ENCODE assay signal across 8 cellular contexts in the genomic region with DNA sequence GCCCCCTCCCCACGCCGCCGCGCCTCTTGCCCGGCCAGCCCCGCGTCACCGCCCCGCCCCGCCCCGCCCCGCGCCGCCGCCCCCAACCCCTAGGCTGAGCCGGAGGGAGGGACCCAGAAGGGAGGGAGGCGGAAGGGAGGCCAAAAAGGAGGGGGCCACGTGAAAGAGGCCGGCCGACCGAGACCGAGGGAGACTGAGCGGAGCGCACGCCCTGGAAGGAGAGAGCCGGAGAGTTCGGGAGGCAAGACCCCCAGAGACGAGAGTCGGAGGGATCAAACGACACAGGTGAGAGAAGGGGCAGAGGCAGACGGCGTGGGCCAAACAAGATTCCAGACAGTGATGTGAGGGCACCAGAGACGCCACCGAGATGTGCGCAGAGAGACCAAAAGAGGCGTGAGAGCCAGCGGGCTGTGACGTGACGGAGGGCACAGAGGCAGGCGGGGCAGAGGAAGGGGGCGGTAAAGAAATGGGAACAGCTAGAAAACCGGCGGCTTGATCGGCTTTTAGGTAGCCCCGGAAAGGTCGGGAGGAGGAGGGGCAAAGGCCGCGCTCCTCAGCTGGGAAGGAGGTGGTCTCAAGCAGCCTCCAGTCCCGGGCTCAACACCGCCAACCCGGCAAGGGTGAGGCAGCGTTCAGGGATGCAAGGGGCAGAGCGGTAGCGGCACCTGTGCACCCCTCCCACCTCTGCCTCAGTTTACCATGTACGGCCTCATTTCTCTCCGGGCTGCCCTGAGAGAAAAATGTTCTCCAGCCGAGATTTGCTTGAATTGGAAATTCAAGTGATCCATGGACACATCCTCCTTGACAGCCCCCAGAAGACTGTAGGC. TPM values are rescaled to one million over a fixed set of nuclear protein-coding genes. Genes with fewer than 3 reads are reported as not detected.
DNase-seq lines count a peak whose midpoint lies in the region; ATAC-seq, FAIRE-seq and TF ChIP-seq lines count a peak whose summit lies in the region.

No MANE protein-coding gene starts in this region.

- H3K27me3 ChIP-seq in ascending aorta: peaks cover 60% of the 10 kb centered on the region
- H3K27me3 ChIP-seq in neuron (ENCODE audit: insufficient read depth, low read length): peaks cover 95% of the 10 kb centered on the region
- H3K27me3 ChIP-seq in left lung: peaks cover 93 to 98% of the 10 kb centered on the region in 2 donors

- no peaks in the 10 kb centered on the region for H3K9me3 ChIP-seq in ascending aorta
- H3K9me3 ChIP-seq in neuron (ENCODE audit: low read length): peaks cover 2% of the 10 kb centered on the region
- no peaks in the 10 kb centered on the region for H3K9me3 ChIP-seq in left lung

- DNase-seq in DMS 273 treated with DMSO at 0.1 percent for 48 hours (lab: John Stamatoyannopoulos, UW) (peak; percentile 50), NCI-H2171 (lab: John Stamatoyannopoulos, UW) (peak; percentile 50), ascending aorta (ENCODE audit: low spot score in 2 of 2) (no peak), GM12891 (ENCODE audit: insufficient read length, low spot score) (no peak), left lung (no peak)

- no peak overlapping the region for H2AFZ ChIP-seq in neuron (ENCODE audit: low read depth, low read length)

- H3K4me1 ChIP-seq in ascending aorta (peaks cover 25 to 49% of the 10 kb centered on the region in 2 donors), neuron (ENCODE audit: insufficient read depth, low read length) (peaks cover 6% of the 10 kb centered on the region), left lung (peaks cover 33 to 68% of the 10 kb centered on the region in 2 donors)

- ATAC-seq in GM18870 (IDR thresholded peaks at IDR 0.05; ENCODE audit: unreplicated experiment) (no peak), HG03108 (IDR thresholded peaks at IDR 0.05; ENCODE audit: unreplicated experiment) (no peak), left lung (no peak)

- H3K36me3 ChIP-seq in ascending aorta (no peaks in the 10 kb centered on the region), neuron (ENCODE audit: insufficient read depth, low read length) (no peaks in the 10 kb centered on the region), left lung (no peaks in the 10 kb centered on the region)

- peak overlapping the region; percentile 55 to 58 for H3K4me3 ChIP-seq in ascending aorta
- H3K4me3 ChIP-seq in neuron (ENCODE audit: low read length): peak overlapping the region; percentile 1
- no peak overlapping the region for H3K4me3 ChIP-seq in left lung

- TF ChIP-seq CTCF in ascending aorta (IDR thresholded peaks at IDR 0.05): no peak
- no peak for TF ChIP-seq CTCF in left lung (IDR thresholded peaks at IDR 0.05)

- no peak for FAIRE-seq in GM12891 (lab: Jason Lieb, UNC)

- intact Hi-C loops in ascending aorta (cut with DNase I): no loop called here
- intact Hi-C loops in left lung (cut with DNase I): no loop called here

- H3K27ac ChIP-seq in ascending aorta: no peak overlapping the region
- no peak overlapping the region for H3K27ac ChIP-seq in left lung

- TF ChIP-seq POLR2A in GM12891 (IDR thresholded peaks at IDR 0.05; ENCODE audit: low read depth, low read length): no peak

TF ChIP-seq in GM12891, 5 proteins besides CTCF, POLR2A, EP300 and RAD21:
- TF ChIP-seq PAX5 (IDR thresholded peaks at IDR 0.05; ENCODE audit: insufficient read depth, low read length, severe bottlenecking) (no peak), POLR2AphosphoS5 (IDR thresholded peaks at IDR 0.05; ENCODE audit: low read depth, low read length) (no peak), POU2F2 (IDR thresholded peaks at IDR 0.05; ENCODE audit: low read depth, low read length) (no peak), SPI1 (IDR thresholded peaks at IDR 0.05; ENCODE audit: low read depth, low read length) (no peak), TAF1 (IDR thresholded peaks at IDR 0.05; ENCODE audit: low read depth, low read length) (no peak)

RNA-seq across cellular contexts. Expression of a gene that starts 0.4 kb away (rescaled TPM):
- total RNA-seq in ascending aorta (not detected), left lung (not detected)
- polyA plus RNA-seq in GM12891 (2012; ENCODE audit: low read depth, missing spikeins): not detected

Comparison
In these comparisons a context has a peak if more than half of its experiments do, and no peak if none do; other contexts are left out.
1. DNase-seq: peak in DMS 273 treated with DMSO at 0.1 percent for 48 hours (single experiment) and NCI-H2171 (single experiment); none in ascending aorta (0 of 2), GM12891 (single experiment) and left lung (0 of 2).
2. H3K4me3 ChIP-seq: peak in ascending aorta (2 of 2) and neuron (single experiment); none in left lung (0 of 2).